In genomic region chr2:112660138-112660537, GRCh38 we compare ENCODE assay signal across 17 cellular contexts. TPM values are rescaled to one million over a fixed set of nuclear protein-coding genes. Genes with fewer than 3 reads are reported as not detected.
A peak's percentile ranks its signal among the peaks of the same experiment; 100 is the strongest.
DNase-seq lines count a peak whose midpoint lies in the region; ATAC-seq and TF ChIP-seq lines count a peak whose summit lies in the region.
"Had no signal": no experiment of that assay in that cellular context is flagged by ENCODE, and none has a peak within 500 bp of the region (broad histone marks: within the 10 kb centered on the region; RNA-seq: fewer than 3 reads in every experiment).

No MANE protein-coding gene starts in this region.

- no peaks in the 10 kb centered on the region for H3K9me3 Mint-ChIP-seq in activated naive CD4-positive, alpha-beta T cell treated with anti-CD3 and anti-CD28 coated beads, Interleukin-2, amount 10 ng/mL, durations not matched to agents 7 days and 5 days
- H3K9me3 Mint-ChIP-seq in activated naive CD4-positive, alpha-beta T cell treated with anti-CD3 and anti-CD28 coated beads, Interleukin-2, amount 50 U/mL, for 72 hours: no peaks in the 10 kb centered on the region
- no peaks in the 10 kb centered on the region for H3K9me3 Mint-ChIP-seq in central memory CD8-positive, alpha-beta T cell
- H3K9me3 Mint-ChIP-seq: stimulated activated memory B cell treated with anti-CD40 and anti-IgM and Interleukin-4, amounts not matched to agents 10 μg/mL and 1 μg/mL and 100 μg/mL, for 72 hours had no signal

- no peak for TF ChIP-seq CTCF in NB4 (IDR thresholded peaks at IDR 0.05; ENCODE audit: low read depth, low read length)

- H3K36me3 ChIP-seq in skeletal muscle satellite cell (ENCODE audit: insufficient read depth, low read length): peaks cover 96% of the 10 kb centered on the region
- H3K36me3 ChIP-seq: ovary had no signal

- H3K4me1 Mint-ChIP-seq in activated naive CD4-positive, alpha-beta T cell treated with anti-CD3 and anti-CD28 coated beads, Interleukin-2, amount 10 ng/mL, durations not matched to agents 7 days and 5 days: peaks cover 55% of the 10 kb centered on the region
- peaks cover 57% of the 10 kb centered on the region for H3K4me1 Mint-ChIP-seq in central memory CD8-positive, alpha-beta T cell

- CTCF ChIA-PET in activated naive CD4-positive, alpha-beta T cell treated with anti-CD3 and anti-CD28 coated beads, Interleukin-2, amount 10 ng/mL, durations not matched to agents 7 days and 5 days (lab: Charles Lee): interaction anchor here (2.0 to 2.2 kb wide), 2 partner anchors 35 to 66 kb away, joined by 11 to 12 read pairs; no protein-coding TSS in a partner anchor

- H3K9ac ChIP-seq in skeletal muscle satellite cell (ENCODE audit: low read depth, low read length): peak overlapping the region; percentile 19

- H3K27me3 Mint-ChIP-seq in activated naive CD4-positive, alpha-beta T cell treated with anti-CD3 and anti-CD28 coated beads, Interleukin-2, amount 10 ng/mL, durations not matched to agents 7 days and 5 days: no peaks in the 10 kb centered on the region
- no peaks in the 10 kb centered on the region for H3K27me3 Mint-ChIP-seq in central memory CD8-positive, alpha-beta T cell
- H3K27me3 Mint-ChIP-seq: stimulated activated memory B cell treated with anti-CD40 and anti-IgM and Interleukin-4, amounts not matched to agents 10 μg/mL and 1 μg/mL and 100 μg/mL, for 72 hours had no signal

- ATAC-seq in activated naive CD4-positive, alpha-beta T cell treated with anti-CD3 and anti-CD28 coated beads, Interleukin-2, amount 50 U/mL, for 72 hours: no peak
- no peak for ATAC-seq in central memory CD8-positive, alpha-beta T cell (replicated peaks; ENCODE audit: extremely low read depth, poor library complexity, severe bottlenecking)
- ATAC-seq in GM21786 (IDR thresholded peaks at IDR 0.05; ENCODE audit: unreplicated experiment): no peak
- ATAC-seq: left ventricle myocardium superior; stimulated activated memory B cell treated with anti-CD40 and anti-IgM and Interleukin-4, amounts not matched to agents 10 μg/mL and 1 μg/mL and 100 μg/mL, for 72 hours had no signal

- no peak for TF ChIP-seq POLR2A in NB4 (IDR thresholded peaks at IDR 0.05; ENCODE audit: extremely low read depth, insufficient read length)

- H3K4me3 ChIP-seq in NB4 (ENCODE audit: low read depth, low read length) (peak overlapping the region; percentile 37), skeletal muscle satellite cell (ENCODE audit: low read length) (no peak overlapping the region)
- H3K4me3 ChIP-seq: ascending aorta, ovary, right lobe of liver, tibial artery had no signal

- no peak overlapping the region for H3K4me3 Mint-ChIP-seq in activated naive CD4-positive, alpha-beta T cell treated with anti-CD3 and anti-CD28 coated beads, Interleukin-2, amount 10 ng/mL, durations not matched to agents 7 days and 5 days
- H3K4me3 Mint-ChIP-seq in central memory CD8-positive, alpha-beta T cell: peak overlapping the region; percentile 50
- H3K4me3 Mint-ChIP-seq: stimulated activated memory B cell treated with anti-CD40 and anti-IgM and Interleukin-4, amounts not matched to agents 10 μg/mL and 1 μg/mL and 100 μg/mL, for 72 hours had no signal

- no peaks in the 10 kb centered on the region for H3K9me3 ChIP-seq in skeletal muscle satellite cell (replicated peaks; ENCODE audit: low read length)
- H3K9me3 ChIP-seq: ascending aorta, Caco-2, ovary, right lobe of liver, tibial artery had no signal

- peak overlapping the region; percentile 47 for H3K4me2 ChIP-seq in skeletal muscle satellite cell (ENCODE audit: low read length)

- peak overlapping the region; percentile 45 for H3K27ac Mint-ChIP-seq in activated naive CD4-positive, alpha-beta T cell treated with anti-CD3 and anti-CD28 coated beads, Interleukin-2, amount 10 ng/mL, durations not matched to agents 7 days and 5 days
- peak overlapping the region in 1 of 2 donors; percentile 15 for H3K27ac Mint-ChIP-seq in activated naive CD4-positive, alpha-beta T cell treated with anti-CD3 and anti-CD28 coated beads, Interleukin-2, amount 50 U/mL, for 72 hours
- peak overlapping the region; percentile 71 for H3K27ac Mint-ChIP-seq in central memory CD8-positive, alpha-beta T cell (ENCODE audit: low read depth)
- H3K27ac Mint-ChIP-seq: stimulated activated memory B cell treated with anti-CD40 and anti-IgM and Interleukin-4, amounts not matched to agents 10 μg/mL and 1 μg/mL and 100 μg/mL, for 72 hours had no signal

- DNase-seq in activated naive CD4-positive, alpha-beta T cell treated with anti-CD3 and anti-CD28 coated beads, Interleukin-2, amount 10 ng/mL, durations not matched to agents 7 days and 5 days: no peak
- DNase-seq in activated naive CD4-positive, alpha-beta T cell treated with anti-CD3 and anti-CD28 coated beads, Interleukin-2, amount 50 U/mL, for 72 hours (ENCODE audit: low spot score in 2 of 2): no peak
- DNase-seq in NB4 (ENCODE audit: low read depth) (peak; percentile 18), NCI-H2227 (lab: John Stamatoyannopoulos, UW; ENCODE audit: unreplicated experiment) (no peak), NCI-H748 treated with DMSO at 0.1 percent for 48 hours (lab: John Stamatoyannopoulos, UW) (no peak)
- DNase-seq in central memory CD8-positive, alpha-beta T cell (ENCODE audit: low spot score in 2 of 2): no peak
- DNase-seq: activated effector memory CD4-positive, alpha-beta T cell treated with anti-CD3 and anti-CD28 coated beads, Interleukin-2, amount 50 U/mL, for 16 hours; Caco-2; left ventricle myocardium superior; NCI-H2029; ovary; right lobe of liver; tibial artery had no signal

- H3K27me3 ChIP-seq in skeletal muscle satellite cell (ENCODE audit: control insufficient read depth, insufficient read depth, low read length): no peaks in the 10 kb centered on the region
- H3K27me3 ChIP-seq: ascending aorta, ovary, right lobe of liver, tibial artery had no signal

- H3K36me3 Mint-ChIP-seq in activated naive CD4-positive, alpha-beta T cell treated with anti-CD3 and anti-CD28 coated beads, Interleukin-2, amount 10 ng/mL, durations not matched to agents 7 days and 5 days: peaks cover 84% of the 10 kb centered on the region
- H3K36me3 Mint-ChIP-seq in activated naive CD4-positive, alpha-beta T cell treated with anti-CD3 and anti-CD28 coated beads, Interleukin-2, amount 50 U/mL, for 72 hours: peaks cover 51 to 61% of the 10 kb centered on the region in 2 donors
- H3K36me3 Mint-ChIP-seq in central memory CD8-positive, alpha-beta T cell (ENCODE audit: insufficient read depth): peaks cover 93% of the 10 kb centered on the region

- H3K4me1 ChIP-seq in skeletal muscle satellite cell (ENCODE audit: control insufficient read depth, insufficient read depth, low read length): peaks cover 48% of the 10 kb centered on the region
- H3K4me1 ChIP-seq: ascending aorta, Caco-2 had no signal

RNA-seq across cellular contexts. Expression of gene SLC20A1, which starts 14.4 kb away (rescaled TPM):
- 100 to 1,000 TPM in 1 of 2 donors, 10 to 100 TPM in 1; 70.8 to 149 TPM for total RNA-seq in activated naive CD4-positive, alpha-beta T cell treated with anti-CD3 and anti-CD28 coated beads, Interleukin-2, amount 50 U/mL, for 72 hours
- total RNA-seq in skeletal muscle satellite cell (2012; rRNA removed): 110 and 184 TPM in 2 replicates
